1 cellular context compared by ENCODE assay signal in the genomic region with DNA sequence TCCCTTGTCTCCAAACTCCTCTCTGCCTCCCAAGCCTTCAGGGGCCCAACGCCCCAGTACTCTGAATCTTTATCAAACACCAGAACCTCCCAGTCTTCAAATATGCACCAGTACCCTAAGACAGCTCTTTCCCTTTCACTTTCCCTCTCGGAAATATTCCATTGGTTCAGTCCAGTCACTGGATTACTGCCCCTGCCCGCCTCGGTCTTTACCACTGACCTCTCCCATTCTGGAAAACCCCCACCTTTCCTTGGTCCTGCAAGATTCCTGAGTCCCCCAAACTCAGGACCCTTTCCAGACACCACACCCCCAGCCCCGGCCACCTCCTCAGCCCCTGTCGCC.
TF ChIP-seq lines count a peak whose summit lies in the region.

No MANE protein-coding gene starts in this region.

TF ChIP-seq in K562, 482 proteins besides CTCF, POLR2A, EP300 and RAD21:
- TF ChIP-seq, protein P1, sequence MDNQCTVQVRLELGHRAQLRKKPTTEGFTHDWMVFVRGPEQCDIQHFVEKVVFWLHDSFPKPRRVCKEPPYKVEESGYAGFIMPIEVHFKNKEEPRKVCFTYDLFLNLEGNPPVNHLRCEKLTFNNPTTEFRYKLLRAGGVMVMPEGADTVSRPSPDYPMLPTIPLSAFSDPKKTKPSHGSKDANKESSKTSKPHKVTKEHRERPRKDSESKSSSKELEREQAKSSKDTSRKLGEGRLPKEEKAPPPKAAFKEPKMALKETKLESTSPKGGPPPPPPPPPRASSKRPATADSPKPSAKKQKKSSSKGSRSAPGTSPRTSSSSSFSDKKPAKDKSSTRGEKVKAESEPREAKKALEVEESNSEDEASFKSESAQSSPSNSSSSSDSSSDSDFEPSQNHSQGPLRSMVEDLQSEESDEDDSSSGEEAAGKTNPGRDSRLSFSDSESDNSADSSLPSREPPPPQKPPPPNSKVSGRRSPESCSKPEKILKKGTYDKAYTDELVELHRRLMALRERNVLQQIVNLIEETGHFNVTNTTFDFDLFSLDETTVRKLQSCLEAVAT (IDR thresholded peaks at IDR 0.05) = no peak
- TF ChIP-seq, protein P2, sequence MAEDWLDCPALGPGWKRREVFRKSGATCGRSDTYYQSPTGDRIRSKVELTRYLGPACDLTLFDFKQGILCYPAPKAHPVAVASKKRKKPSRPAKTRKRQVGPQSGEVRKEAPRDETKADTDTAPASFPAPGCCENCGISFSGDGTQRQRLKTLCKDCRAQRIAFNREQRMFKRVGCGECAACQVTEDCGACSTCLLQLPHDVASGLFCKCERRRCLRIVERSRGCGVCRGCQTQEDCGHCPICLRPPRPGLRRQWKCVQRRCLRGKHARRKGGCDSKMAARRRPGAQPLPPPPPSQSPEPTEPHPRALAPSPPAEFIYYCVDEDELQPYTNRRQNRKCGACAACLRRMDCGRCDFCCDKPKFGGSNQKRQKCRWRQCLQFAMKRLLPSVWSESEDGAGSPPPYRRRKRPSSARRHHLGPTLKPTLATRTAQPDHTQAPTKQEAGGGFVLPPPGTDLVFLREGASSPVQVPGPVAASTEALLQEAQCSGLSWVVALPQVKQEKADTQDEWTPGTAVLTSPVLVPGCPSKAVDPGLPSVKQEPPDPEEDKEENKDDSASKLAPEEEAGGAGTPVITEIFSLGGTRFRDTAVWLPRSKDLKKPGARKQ (CRISPR knock-in tag; IDR thresholded peaks at IDR 0.05) = no peak
- TF ChIP-seq, protein P3, sequence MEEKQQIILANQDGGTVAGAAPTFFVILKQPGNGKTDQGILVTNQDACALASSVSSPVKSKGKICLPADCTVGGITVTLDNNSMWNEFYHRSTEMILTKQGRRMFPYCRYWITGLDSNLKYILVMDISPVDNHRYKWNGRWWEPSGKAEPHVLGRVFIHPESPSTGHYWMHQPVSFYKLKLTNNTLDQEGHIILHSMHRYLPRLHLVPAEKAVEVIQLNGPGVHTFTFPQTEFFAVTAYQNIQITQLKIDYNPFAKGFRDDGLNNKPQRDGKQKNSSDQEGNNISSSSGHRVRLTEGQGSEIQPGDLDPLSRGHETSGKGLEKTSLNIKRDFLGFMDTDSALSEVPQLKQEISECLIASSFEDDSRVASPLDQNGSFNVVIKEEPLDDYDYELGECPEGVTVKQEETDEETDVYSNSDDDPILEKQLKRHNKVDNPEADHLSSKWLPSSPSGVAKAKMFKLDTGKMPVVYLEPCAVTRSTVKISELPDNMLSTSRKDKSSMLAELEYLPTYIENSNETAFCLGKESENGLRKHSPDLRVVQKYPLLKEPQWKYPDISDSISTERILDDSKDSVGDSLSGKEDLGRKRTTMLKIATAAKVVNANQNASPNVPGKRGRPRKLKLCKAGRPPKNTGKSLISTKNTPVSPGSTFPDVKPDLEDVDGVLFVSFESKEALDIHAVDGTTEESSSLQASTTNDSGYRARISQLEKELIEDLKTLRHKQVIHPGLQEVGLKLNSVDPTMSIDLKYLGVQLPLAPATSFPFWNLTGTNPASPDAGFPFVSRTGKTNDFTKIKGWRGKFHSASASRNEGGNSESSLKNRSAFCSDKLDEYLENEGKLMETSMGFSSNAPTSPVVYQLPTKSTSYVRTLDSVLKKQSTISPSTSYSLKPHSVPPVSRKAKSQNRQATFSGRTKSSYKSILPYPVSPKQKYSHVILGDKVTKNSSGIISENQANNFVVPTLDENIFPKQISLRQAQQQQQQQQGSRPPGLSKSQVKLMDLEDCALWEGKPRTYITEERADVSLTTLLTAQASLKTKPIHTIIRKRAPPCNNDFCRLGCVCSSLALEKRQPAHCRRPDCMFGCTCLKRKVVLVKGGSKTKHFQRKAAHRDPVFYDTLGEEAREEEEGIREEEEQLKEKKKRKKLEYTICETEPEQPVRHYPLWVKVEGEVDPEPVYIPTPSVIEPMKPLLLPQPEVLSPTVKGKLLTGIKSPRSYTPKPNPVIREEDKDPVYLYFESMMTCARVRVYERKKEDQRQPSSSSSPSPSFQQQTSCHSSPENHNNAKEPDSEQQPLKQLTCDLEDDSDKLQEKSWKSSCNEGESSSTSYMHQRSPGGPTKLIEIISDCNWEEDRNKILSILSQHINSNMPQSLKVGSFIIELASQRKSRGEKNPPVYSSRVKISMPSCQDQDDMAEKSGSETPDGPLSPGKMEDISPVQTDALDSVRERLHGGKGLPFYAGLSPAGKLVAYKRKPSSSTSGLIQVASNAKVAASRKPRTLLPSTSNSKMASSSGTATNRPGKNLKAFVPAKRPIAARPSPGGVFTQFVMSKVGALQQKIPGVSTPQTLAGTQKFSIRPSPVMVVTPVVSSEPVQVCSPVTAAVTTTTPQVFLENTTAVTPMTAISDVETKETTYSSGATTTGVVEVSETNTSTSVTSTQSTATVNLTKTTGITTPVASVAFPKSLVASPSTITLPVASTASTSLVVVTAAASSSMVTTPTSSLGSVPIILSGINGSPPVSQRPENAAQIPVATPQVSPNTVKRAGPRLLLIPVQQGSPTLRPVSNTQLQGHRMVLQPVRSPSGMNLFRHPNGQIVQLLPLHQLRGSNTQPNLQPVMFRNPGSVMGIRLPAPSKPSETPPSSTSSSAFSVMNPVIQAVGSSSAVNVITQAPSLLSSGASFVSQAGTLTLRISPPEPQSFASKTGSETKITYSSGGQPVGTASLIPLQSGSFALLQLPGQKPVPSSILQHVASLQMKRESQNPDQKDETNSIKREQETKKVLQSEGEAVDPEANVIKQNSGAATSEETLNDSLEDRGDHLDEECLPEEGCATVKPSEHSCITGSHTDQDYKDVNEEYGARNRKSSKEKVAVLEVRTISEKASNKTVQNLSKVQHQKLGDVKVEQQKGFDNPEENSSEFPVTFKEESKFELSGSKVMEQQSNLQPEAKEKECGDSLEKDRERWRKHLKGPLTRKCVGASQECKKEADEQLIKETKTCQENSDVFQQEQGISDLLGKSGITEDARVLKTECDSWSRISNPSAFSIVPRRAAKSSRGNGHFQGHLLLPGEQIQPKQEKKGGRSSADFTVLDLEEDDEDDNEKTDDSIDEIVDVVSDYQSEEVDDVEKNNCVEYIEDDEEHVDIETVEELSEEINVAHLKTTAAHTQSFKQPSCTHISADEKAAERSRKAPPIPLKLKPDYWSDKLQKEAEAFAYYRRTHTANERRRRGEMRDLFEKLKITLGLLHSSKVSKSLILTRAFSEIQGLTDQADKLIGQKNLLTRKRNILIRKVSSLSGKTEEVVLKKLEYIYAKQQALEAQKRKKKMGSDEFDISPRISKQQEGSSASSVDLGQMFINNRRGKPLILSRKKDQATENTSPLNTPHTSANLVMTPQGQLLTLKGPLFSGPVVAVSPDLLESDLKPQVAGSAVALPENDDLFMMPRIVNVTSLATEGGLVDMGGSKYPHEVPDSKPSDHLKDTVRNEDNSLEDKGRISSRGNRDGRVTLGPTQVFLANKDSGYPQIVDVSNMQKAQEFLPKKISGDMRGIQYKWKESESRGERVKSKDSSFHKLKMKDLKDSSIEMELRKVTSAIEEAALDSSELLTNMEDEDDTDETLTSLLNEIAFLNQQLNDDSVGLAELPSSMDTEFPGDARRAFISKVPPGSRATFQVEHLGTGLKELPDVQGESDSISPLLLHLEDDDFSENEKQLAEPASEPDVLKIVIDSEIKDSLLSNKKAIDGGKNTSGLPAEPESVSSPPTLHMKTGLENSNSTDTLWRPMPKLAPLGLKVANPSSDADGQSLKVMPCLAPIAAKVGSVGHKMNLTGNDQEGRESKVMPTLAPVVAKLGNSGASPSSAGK (IDR thresholded peaks at IDR 0.05) = no peak
- TF ChIP-seq, protein P4, sequence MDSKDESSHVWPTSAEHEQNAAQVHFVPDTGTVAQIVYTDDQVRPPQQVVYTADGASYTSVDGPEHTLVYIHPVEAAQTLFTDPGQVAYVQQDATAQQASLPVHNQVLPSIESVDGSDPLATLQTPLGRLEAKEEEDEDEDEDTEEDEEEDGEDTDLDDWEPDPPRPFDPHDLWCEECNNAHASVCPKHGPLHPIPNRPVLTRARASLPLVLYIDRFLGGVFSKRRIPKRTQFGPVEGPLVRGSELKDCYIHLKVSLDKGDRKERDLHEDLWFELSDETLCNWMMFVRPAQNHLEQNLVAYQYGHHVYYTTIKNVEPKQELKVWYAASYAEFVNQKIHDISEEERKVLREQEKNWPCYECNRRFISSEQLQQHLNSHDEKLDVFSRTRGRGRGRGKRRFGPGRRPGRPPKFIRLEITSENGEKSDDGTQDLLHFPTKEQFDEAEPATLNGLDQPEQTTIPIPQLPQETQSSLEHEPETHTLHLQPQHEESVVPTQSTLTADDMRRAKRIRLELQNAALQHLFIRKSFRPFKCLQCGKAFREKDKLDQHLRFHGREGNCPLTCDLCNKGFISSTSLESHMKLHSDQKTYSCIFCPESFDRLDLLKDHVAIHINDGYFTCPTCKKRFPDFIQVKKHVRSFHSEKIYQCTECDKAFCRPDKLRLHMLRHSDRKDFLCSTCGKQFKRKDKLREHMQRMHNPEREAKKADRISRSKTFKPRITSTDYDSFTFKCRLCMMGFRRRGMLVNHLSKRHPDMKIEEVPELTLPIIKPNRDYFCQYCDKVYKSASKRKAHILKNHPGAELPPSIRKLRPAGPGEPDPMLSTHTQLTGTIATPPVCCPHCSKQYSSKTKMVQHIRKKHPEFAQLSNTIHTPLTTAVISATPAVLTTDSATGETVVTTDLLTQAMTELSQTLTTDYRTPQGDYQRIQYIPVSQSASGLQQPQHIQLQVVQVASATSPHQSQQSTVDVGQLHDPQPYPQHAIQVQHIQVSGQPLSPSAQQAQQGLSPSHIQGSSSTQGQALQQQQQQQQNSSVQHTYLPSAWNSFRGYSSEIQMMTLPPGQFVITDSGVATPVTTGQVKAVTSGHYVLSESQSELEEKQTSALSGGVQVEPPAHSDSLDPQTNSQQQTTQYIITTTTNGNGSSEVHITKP (IDR thresholded peaks at IDR 0.05; ENCODE audit: partially characterized antibody) = peak; percentile 90
- TF ChIP-seq ZNF165 (CRISPR knock-in tag; IDR thresholded peaks at IDR 0.05; ENCODE audit: borderline replicate concordance) (no peak), ZNF586 (CRISPR knock-in tag; conservative IDR thresholded peaks at IDR 0.05) (no peak), ELF4 (CRISPR knock-in tag; IDR thresholded peaks at IDR 0.05) (no peak), NR2C1 (IDR thresholded peaks at IDR 0.05) (no peak), NR2C1 (tag; IDR thresholded peaks at IDR 0.05) (no peak)
